Comparison of ENCODE assay signal across 25 cellular contexts in genomic region chr5:164649266-164649665, GRCh38.
DNase-seq lines count a peak whose midpoint lies in the region; ATAC-seq, FAIRE-seq and TF ChIP-seq lines count a peak whose summit lies in the region.
"Had no signal": no experiment of that assay in that cellular context is flagged by ENCODE, and none has a peak within 500 bp of the region (broad histone marks: within the 10 kb centered on the region; RNA-seq: fewer than 3 reads in every experiment).

No MANE protein-coding gene starts in this region.

- H3K9me3 ChIP-seq in Karpas-422 (ENCODE audit: low read length) = peaks cover 20% of the 10 kb centered on the region
- H3K9me3 ChIP-seq: A549, BE2C, MG63, Peyer's patch, SJCRH30 had no signal

- DNase-seq in Ammon's horn (ENCODE audit: low spot score) (peak; percentile 4), HTR-8/SVneo (ENCODE audit: insufficient read length, low spot score) (peak; percentile 33), iris pigment epithelial cell (ENCODE audit: low read depth) (peak; percentile 13), NCI-H1048 (lab: John Stamatoyannopoulos, UW) (no peak), NCI-H1092 (lab: John Stamatoyannopoulos, UW) (no peak), Karpas-422 (no peak)
- no peak for DNase-seq in activated CD4-positive, alpha-beta memory T cell treated with anti-CD3 and anti-CD28 coated beads for 36 hours
- DNase-seq: BE2C, DMS79 treated with DMSO at 0.1 percent for 48 hours, MG63, NCI-H1105, NCI-H146, NCI-H2029, NCI-H2227 treated with DMSO at 0.1 percent for 48 hours, NCI-H510A, NCI-H748 treated with DMSO at 0.1 percent for 48 hours, Peyer's patch, SJCRH30, SW 1271 had no signal

- FAIRE-seq in HTR-8/SVneo (lab: Jason Lieb, UNC) = no peak
- FAIRE-seq: A549, GM12892, H1 had no signal

- no peak overlapping the region for H3K27ac ChIP-seq in Karpas-422 (ENCODE audit: low read length)
- H3K27ac ChIP-seq: A549, Peyer's patch, SJCRH30 had no signal

- peaks cover 9% of the 10 kb centered on the region for H3K9me3 Mint-ChIP-seq in activated CD4-positive, alpha-beta memory T cell treated with anti-CD3 and anti-CD28 coated beads for 36 hours

- no peak overlapping the region for H3K9ac ChIP-seq in Karpas-422 (ENCODE audit: low read length)

- ATAC-seq in SK-N-SH treated with all-trans-retinoic acid at 6 μM for 48 hours = no peak
- ATAC-seq: A549, HCT116 had no signal

- CTCF ChIA-PET in activated CD4-positive, alpha-beta memory T cell treated with anti-CD3 and anti-CD28 coated beads for 36 hours (lab: Charles Lee) = no interaction called here

- H3K36me3 ChIP-seq in Karpas-422 (ENCODE audit: insufficient read depth, low read length) = no peaks in the 10 kb centered on the region
- H3K36me3 ChIP-seq: BE2C, Peyer's patch, SJCRH30 had no signal

- H3K27ac Mint-ChIP-seq in activated CD4-positive, alpha-beta memory T cell treated with anti-CD3 and anti-CD28 coated beads for 36 hours = no peak overlapping the region
- H3K27ac Mint-ChIP-seq: IgD-negative memory B cell had no signal

- no peak overlapping the region for H3K4me3 Mint-ChIP-seq in activated CD4-positive, alpha-beta memory T cell treated with anti-CD3 and anti-CD28 coated beads for 36 hours
- H3K4me3 Mint-ChIP-seq: IgD-negative memory B cell had no signal

- H3K79me2 ChIP-seq in Karpas-422 (ENCODE audit: low read length) = no peaks in the 10 kb centered on the region

- H3K4me1 Mint-ChIP-seq in activated CD4-positive, alpha-beta memory T cell treated with anti-CD3 and anti-CD28 coated beads for 36 hours (ENCODE audit: low read depth) = no peaks in the 10 kb centered on the region
- H3K4me1 Mint-ChIP-seq: IgD-negative memory B cell had no signal

- H2AFZ ChIP-seq in Karpas-422 (ENCODE audit: low read length) = no peak overlapping the region

- H3K9me2 ChIP-seq in Karpas-422 (replicated peaks; ENCODE audit: insufficient read depth, low read length) = no peaks in the 10 kb centered on the region

- POLR2A ChIA-PET in activated CD4-positive, alpha-beta memory T cell treated with anti-CD3 and anti-CD28 coated beads for 36 hours (lab: Charles Lee) = no interaction called here

- no peaks in the 10 kb centered on the region for H3K27me3 Mint-ChIP-seq in activated CD4-positive, alpha-beta memory T cell treated with anti-CD3 and anti-CD28 coated beads for 36 hours
- H3K27me3 Mint-ChIP-seq: IgD-negative memory B cell had no signal

- no peaks in the 10 kb centered on the region for H3K4me1 ChIP-seq in Karpas-422 (ENCODE audit: low read length)
- H3K4me1 ChIP-seq: A549, Peyer's patch, SJCRH30 had no signal

- H3K27me3 ChIP-seq in Karpas-422 (ENCODE audit: low read length) = no peaks in the 10 kb centered on the region
- H3K27me3 ChIP-seq: BE2C, MG63, Peyer's patch, SJCRH30 had no signal

- H3K4me3 ChIP-seq in Karpas-422 (ENCODE audit: low read length) = no peak overlapping the region
- H3K4me3 ChIP-seq: A549, MG63, Peyer's patch, SJCRH30 had no signal

- H4K20me1 ChIP-seq in Karpas-422 (ENCODE audit: insufficient read depth, low read depth, low read length) = no peaks in the 10 kb centered on the region

- no peaks in the 10 kb centered on the region for H3K36me3 Mint-ChIP-seq in activated CD4-positive, alpha-beta memory T cell treated with anti-CD3 and anti-CD28 coated beads for 36 hours
- H3K36me3 Mint-ChIP-seq: IgD-negative memory B cell had no signal

- no peak overlapping the region for H3K4me2 ChIP-seq in Karpas-422 (ENCODE audit: low read depth, low read length, poor library complexity, severe bottlenecking)
- H3K4me2 ChIP-seq: A549 had no signal

- intact Hi-C loops in activated CD4-positive, alpha-beta memory T cell treated with anti-CD3 and anti-CD28 coated beads for 36 hours (cut with micrococcal nuclease) = no loop called here

TF ChIP-seq in SK-N-SH treated with all-trans-retinoic acid at 6 μM for 48 hours, 23 proteins besides CTCF, POLR2A, EP300 and RAD21:
- TF ChIP-seq ISL1 (CRISPR knock-in tag; IDR thresholded peaks at IDR 0.05) = peak; percentile 79
- TF ChIP-seq PATZ1 (CRISPR knock-in tag; IDR thresholded peaks at IDR 0.05; ENCODE audit: borderline replicate concordance) = peak; percentile 43; the same call in 1 of the 2 replicates
- TF ChIP-seq ZFP3 (CRISPR knock-in tag; IDR thresholded peaks at IDR 0.05) = no peak

Comparison
In these comparisons a context has a peak if more than half of its experiments do, and no peak if none do; other contexts are left out.
1. DNase-seq: peak in Ammon's horn (single experiment), HTR-8/SVneo (single experiment) and iris pigment epithelial cell (single experiment); none in NCI-H1048 (single experiment), activated CD4-positive, alpha-beta memory T cell treated with anti-CD3 and anti-CD28 coated beads for 36 hours (single experiment), NCI-H1092 (single experiment) and Karpas-422 (single experiment).